ENCODE assay signal across 1 cellular context in genomic region chr5:131996210-131997025, GRCh38.
A peak's percentile ranks its signal among the peaks of the same experiment; 100 is the strongest.
TF ChIP-seq lines count a peak whose summit lies in the region.

No MANE protein-coding gene starts in this region.

TF ChIP-seq in K562, 482 proteins besides CTCF, POLR2A, EP300 and RAD21 (continued from another document and continues in another):
- TF ChIP-seq ZMIZ1 (IDR thresholded peaks at IDR 0.05; ENCODE audit: low read depth in 2 of 2, low read length in 2 of 2): peak in 1 of 2 experiments; percentile 93; a peak in 2 of 4 replicates
- no peak for TF ChIP-seq MCM7 (IDR thresholded peaks at IDR 0.05)
- TF ChIP-seq ZFP36 (IDR thresholded peaks at IDR 0.05; ENCODE audit: low read depth, low read length, partially characterized antibody): no peak
- TF ChIP-seq THRB (CRISPR knock-in tag; conservative IDR thresholded peaks at IDR 0.05): no peak
- TF ChIP-seq TEAD2 (tag; IDR thresholded peaks at IDR 0.05): no peak
- TF ChIP-seq FOXJ2 (tag; IDR thresholded peaks at IDR 0.05): 0 out of 2 replicates have a peak, but pooled peaks have one; percentile 58
- no peak for TF ChIP-seq ZNF589 (CRISPR knock-in tag; IDR thresholded peaks at IDR 0.05; ENCODE audit: low read depth)
- no peak for TF ChIP-seq ZNF551 (CRISPR knock-in tag; IDR thresholded peaks at IDR 0.05)
- 0 out of 2 replicates have a peak, but pooled peaks have one; percentile 23 for TF ChIP-seq MITF (IDR thresholded peaks at IDR 0.05)
- no peak for TF ChIP-seq RBM39 (optimal IDR thresholded peaks at IDR 0.05; ENCODE audit: low read depth, low read length)
- no peak for TF ChIP-seq ESRRA (IDR thresholded peaks at IDR 0.05; ENCODE audit: borderline replicate concordance, low read depth)
- TF ChIP-seq BMI1 (IDR thresholded peaks at IDR 0.05; ENCODE audit: low read length): no peak
- TF ChIP-seq RBFOX2 (IDR thresholded peaks at IDR 0.05; ENCODE audit: low read depth, low read length): no peak
- TF ChIP-seq PATZ1 (CRISPR knock-in tag; IDR thresholded peaks at IDR 0.05; ENCODE audit: borderline replicate concordance): no peak
- TF ChIP-seq SIX5 (IDR thresholded peaks at IDR 0.05; ENCODE audit: borderline replicate concordance in 1 of 2, insufficient read depth in 1 of 2, low read depth in 1 of 2, low read length in 2 of 2): no peak
- peak; percentile 68 for TF ChIP-seq MEIS2 (IDR thresholded peaks at IDR 0.05; ENCODE audit: partially characterized antibody)
- TF ChIP-seq KDM5B (IDR thresholded peaks at IDR 0.05; ENCODE audit: insufficient replicate concordance, low read depth, low read length): no peak
- TF ChIP-seq MAX (CRISPR knock-in tag; IDR thresholded peaks at IDR 0.05): peak; percentile 44; the same call in 1 of the 2 replicates
- no peak for TF ChIP-seq ZNF280B (CRISPR knock-in tag; IDR thresholded peaks at IDR 0.05)
- no peak for TF ChIP-seq SIRT6 (IDR thresholded peaks at IDR 0.05; ENCODE audit: low read depth, low read length)
- no peak for TF ChIP-seq GTF2F1 (IDR thresholded peaks at IDR 0.05; ENCODE audit: low read depth, low read length)
- no peak for TF ChIP-seq ZNF217 (CRISPR knock-in tag; IDR thresholded peaks at IDR 0.05)
- TF ChIP-seq EGR1 (conservative IDR thresholded peaks at IDR 0.05): no peak
- TF ChIP-seq IRF1 (CRISPR knock-in tag; IDR thresholded peaks at IDR 0.05; ENCODE audit: borderline replicate concordance): no peak
- no peak for TF ChIP-seq SRSF1 (IDR thresholded peaks at IDR 0.05; ENCODE audit: low read depth, low read length)
- TF ChIP-seq TAF9B (IDR thresholded peaks at IDR 0.05; ENCODE audit: partially characterized antibody): no peak
- no peak for TF ChIP-seq HNRNPUL1 (IDR thresholded peaks at IDR 0.05; ENCODE audit: low read length)
- TF ChIP-seq ZNF384 (IDR thresholded peaks at IDR 0.05; ENCODE audit: low read depth, low read length): no peak
- 0 out of 2 replicates have a peak, but pooled peaks have one; percentile 37 for TF ChIP-seq ZNF609 (CRISPR knock-in tag; IDR thresholded peaks at IDR 0.05; ENCODE audit: borderline replicate concordance)
- no peak for TF ChIP-seq E2F5 (CRISPR knock-in tag; IDR thresholded peaks at IDR 0.05)
- TF ChIP-seq ZNF785 (CRISPR knock-in tag; IDR thresholded peaks at IDR 0.05): no peak
- peak; percentile 28 for TF ChIP-seq DACH1 (IDR thresholded peaks at IDR 0.05; ENCODE audit: partially characterized antibody)
- TF ChIP-seq ZNF780A (CRISPR knock-in tag; IDR thresholded peaks at IDR 0.05): no peak
- TF ChIP-seq KDM2B (CRISPR knock-in tag; IDR thresholded peaks at IDR 0.05): no peak
- no peak for TF ChIP-seq HSF4 (CRISPR knock-in tag; IDR thresholded peaks at IDR 0.05; ENCODE audit: borderline replicate concordance)
- TF ChIP-seq SPI1 (IDR thresholded peaks at IDR 0.05; ENCODE audit: borderline replicate concordance, low read depth, low read length): peak; percentile 13; the same call in 1 of the 2 replicates
- peak; percentile 40 for TF ChIP-seq L3MBTL2 (IDR thresholded peaks at IDR 0.05)
- no peak for TF ChIP-seq ZNF184 (CRISPR knock-in tag; IDR thresholded peaks at IDR 0.05)
- TF ChIP-seq SMARCC2 (IDR thresholded peaks at IDR 0.05; ENCODE audit: low read depth): peak; percentile 68
- no peak for TF ChIP-seq SMC3 (conservative IDR thresholded peaks at IDR 0.05; ENCODE audit: insufficient read depth, low read depth, low read length)
- TF ChIP-seq BCL6 (CRISPR knock-in tag; IDR thresholded peaks at IDR 0.05): no peak
- no peak for TF ChIP-seq ZBTB9 (CRISPR knock-in tag; IDR thresholded peaks at IDR 0.05)
- no peak for TF ChIP-seq MED1 (CRISPR knock-in tag; IDR thresholded peaks at IDR 0.05; ENCODE audit: borderline replicate concordance)
- TF ChIP-seq BCOR (IDR thresholded peaks at IDR 0.05): peak; percentile 83; the same call in 1 of the 2 replicates
- TF ChIP-seq CHD4 (IDR thresholded peaks at IDR 0.05; ENCODE audit: insufficient read depth, insufficient replicate concordance, low read depth, low read length, poor library complexity, severe bottlenecking): no peak
- no peak for TF ChIP-seq OTX1 (CRISPR knock-in tag; IDR thresholded peaks at IDR 0.05)
- no peak for TF ChIP-seq HDAC6 (IDR thresholded peaks at IDR 0.05; ENCODE audit: low read depth, low read length)
- peak; percentile 98 for TF ChIP-seq TAL1 (IDR thresholded peaks at IDR 0.05)
- TF ChIP-seq NR2F6 (CRISPR knock-in tag; IDR thresholded peaks at IDR 0.05): no peak
- TF ChIP-seq SNAPC5 (CRISPR knock-in tag; IDR thresholded peaks at IDR 0.05): no peak
- no peak for TF ChIP-seq ZBTB17 (CRISPR knock-in tag; IDR thresholded peaks at IDR 0.05)
- no peak for TF ChIP-seq MCM5 (IDR thresholded peaks at IDR 0.05; ENCODE audit: low read depth)
